In genomic region chr1:93042822-93043557, GRCh38 we compare ENCODE assay signal across 11 cellular contexts. TPM values are rescaled to one million over a fixed set of nuclear protein-coding genes. Genes with fewer than 3 reads are reported as not detected.
DNase-seq lines count a peak whose midpoint lies in the region; ATAC-seq and TF ChIP-seq lines count a peak whose summit lies in the region.
"Had no signal": no experiment of that assay in that cellular context is flagged by ENCODE, and none has a peak within 500 bp of the region (broad histone marks: within the 10 kb centered on the region; RNA-seq: fewer than 3 reads in every experiment).

No MANE protein-coding gene starts in this region.

- DNase-seq in OCI-LY7 (ENCODE audit: low spot score) (no peak), hippocampal formation (lab: John Stamatoyannopoulos, UW) (no peak), tibial artery (no peak), GM19240 (ENCODE audit: insufficient read length, low spot score) (no peak), pons (ENCODE audit: low spot score) (no peak)
- DNase-seq: NCI-H69, posterior cingulate gyrus, SK-N-SH had no signal

- CTCF ChIA-PET in OCI-LY7 (lab: Charles Lee; ENCODE audit: unreplicated experiment) = no interaction called here

- TF ChIP-seq CTCF in 22Rv1 (IDR thresholded peaks at IDR 0.05) (no peak), OCI-LY7 (conservative IDR thresholded peaks at IDR 0.05; ENCODE audit: low read length) (no peak), liver (IDR thresholded peaks at IDR 0.05; ENCODE audit: low read depth, low read length, missing input control) (no peak), tibial artery (IDR thresholded peaks at IDR 0.05) (no peak)

- H3K79me2 ChIP-seq in OCI-LY7 (ENCODE audit: insufficient read depth, low read depth, low read length) = no peaks in the 10 kb centered on the region

- no peaks in the 10 kb centered on the region for H3K9me2 ChIP-seq in OCI-LY7 (ENCODE audit: insufficient read depth, low read length)
- H3K9me2 ChIP-seq: SK-N-SH had no signal

- H4K20me1 ChIP-seq in OCI-LY7 (ENCODE audit: insufficient read depth, low read length) = no peaks in the 10 kb centered on the region

- peak overlapping the region; percentile 61 for H3K4me2 ChIP-seq in OCI-LY7 (ENCODE audit: low read length)
- H3K4me2 ChIP-seq: SK-N-SH had no signal

- peak overlapping the region; percentile 89 for H2AFZ ChIP-seq in OCI-LY7 (ENCODE audit: low read length)

- peak; percentile 6 for ATAC-seq in GM18502 (IDR thresholded peaks at IDR 0.05; ENCODE audit: poor library complexity, unreplicated experiment)

- H3K27me3 ChIP-seq in liver (ENCODE audit: control insufficient read depth in 4 of 4, insufficient read depth in 4 of 4, low read length in 3 of 4) (no peaks in the 10 kb centered on the region), tibial artery (no peaks in the 10 kb centered on the region)

- no peaks in the 10 kb centered on the region for H3K36me3 ChIP-seq in OCI-LY7 (ENCODE audit: insufficient read depth, low read length)
- H3K36me3 ChIP-seq in liver (ENCODE audit: control insufficient read depth in 4 of 4, insufficient read depth in 3 of 4, low read depth in 1 of 4, low read length in 3 of 4) = no peaks in the 10 kb centered on the region
- H3K36me3 ChIP-seq in tibial artery = no peaks in the 10 kb centered on the region

- intact Hi-C loops in OCI-LY7 (cut with micrococcal nuclease; ENCODE audit: unreplicated experiment) = loop anchor here (2.0 kb wide), 1 partner anchor 14 kb away; no protein-coding TSS in a partner anchor
- intact Hi-C loops in tibial artery (cut with DNase I; ENCODE audit: low total_unique reads) = no loop called here

- peaks cover 25% of the 10 kb centered on the region for H3K4me1 ChIP-seq in OCI-LY7 (ENCODE audit: insufficient read depth, low read length, poor library complexity, severe bottlenecking)
- H3K4me1 ChIP-seq in liver (ENCODE audit: control insufficient read depth in 4 of 4, insufficient read depth in 4 of 4, low read length in 3 of 4) = peaks cover 0 to 8% (median 4%) of the 10 kb centered on the region in 4 donors
- no peaks in the 10 kb centered on the region for H3K4me1 ChIP-seq in tibial artery

- H3K27ac ChIP-seq in 22Rv1 (peak overlapping the region; percentile 32), OCI-LY7 (ENCODE audit: low read depth, low read length, poor library complexity, severe bottlenecking) (no peak overlapping the region), liver (ENCODE audit: low read depth in 1 of 2, low read length in 2 of 2) (peak overlapping the region; percentile 25 to 46), tibial artery (no peak overlapping the region)

- WGBS in liver = 74% methylated on average over 6 of the region's 6 CpGs

- no peaks in the 10 kb centered on the region for H3K9me3 ChIP-seq in OCI-LY7 (ENCODE audit: low read length)
- no peaks in the 10 kb centered on the region for H3K9me3 ChIP-seq in liver (ENCODE audit: control insufficient read depth in 4 of 4, low read length in 3 of 4)
- H3K9me3 ChIP-seq in tibial artery = no peaks in the 10 kb centered on the region
- H3K9me3 ChIP-seq: SK-N-SH had no signal

- peak overlapping the region; percentile 25 for H3K4me3 ChIP-seq in OCI-LY7 (ENCODE audit: low read depth, low read length, poor library complexity, severe bottlenecking)
- H3K4me3 ChIP-seq in liver (ENCODE audit: low read depth in 1 of 3, low read length in 3 of 3) = peak overlapping the region; percentile 33 to 53 (median 43)
- no peak overlapping the region for H3K4me3 ChIP-seq in tibial artery

- BruUV-seq in OCI-LY7 (replicated peaks; lab: Mats Ljungman, UMichigan) = no TSS peak

- POLR2A ChIA-PET in OCI-LY7 (lab: Charles Lee) = interaction anchor here (0.6 to 1.3 kb wide), 4 partner anchors 9 to 27 kb away, joined by 3 to 4 read pairs (median 4); no protein-coding TSS in a partner anchor

- H3K9ac ChIP-seq in liver (ENCODE audit: low read depth in 1 of 2, low read length in 2 of 2) = peak overlapping the region; percentile 15 to 81
- H3K9ac ChIP-seq: SK-N-SH had no signal

- no peak for TF ChIP-seq RAD21 in liver (IDR thresholded peaks at IDR 0.05)

TF ChIP-seq in liver, 16 proteins besides CTCF, POLR2A, EP300 and RAD21:
- TF ChIP-seq, protein P1, sequence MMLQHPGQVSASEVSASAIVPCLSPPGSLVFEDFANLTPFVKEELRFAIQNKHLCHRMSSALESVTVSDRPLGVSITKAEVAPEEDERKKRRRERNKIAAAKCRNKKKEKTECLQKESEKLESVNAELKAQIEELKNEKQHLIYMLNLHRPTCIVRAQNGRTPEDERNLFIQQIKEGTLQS (IDR thresholded peaks at IDR 0.05) = no peak
- peak in 1 of 2 donors; percentile 0 for TF ChIP-seq JUND (IDR thresholded peaks at IDR 0.05)
- no peak for TF ChIP-seq TAF1 (conservative IDR thresholded peaks at IDR 0.05)
- TF ChIP-seq SP1 (IDR thresholded peaks at IDR 0.05) = no peak
- TF ChIP-seq NR2F2 (IDR thresholded peaks at IDR 0.05) = no peak
- TF ChIP-seq ZBTB33 (IDR thresholded peaks at IDR 0.05) = no peak
- TF ChIP-seq GABPA (IDR thresholded peaks at IDR 0.05 in 1 of 2, conservative IDR thresholded peaks at IDR 0.05 in 1 of 2) = no peak
- no peak for TF ChIP-seq FOXA1 (IDR thresholded peaks at IDR 0.05)

RNA-seq across cellular contexts. Expression of gene MTF2, which starts 36.1 kb away (rescaled TPM):
- total RNA-seq in OCI-LY7 (2014; rRNA removed; shearing (Covaris generic)) = 48.1 and 51.7 TPM in 2 replicates
- 112 and 120 TPM in 2 replicates for total RNA-seq in OCI-LY7 (2022)
- 10 to 100 TPM; 14.9 to 17.8 TPM for total RNA-seq in liver
- 10 to 100 TPM in 1 of 2 donors, 1 to 10 TPM in 1; 3.2 to 10.3 TPM for polyA plus RNA-seq in liver

Comparison
In these comparisons a context has a peak if more than half of its experiments do, and no peak if none do; other contexts are left out.
1. H3K27ac ChIP-seq: peak in 22Rv1 (single experiment) and liver (2 of 2); none in OCI-LY7 (single experiment) and tibial artery (0 of 2).
2. H3K4me3 ChIP-seq: peak in OCI-LY7 (single experiment) and liver (3 of 3); none in tibial artery (0 of 2).